8 cellular contexts compared by ENCODE assay signal in the genomic region with DNA sequence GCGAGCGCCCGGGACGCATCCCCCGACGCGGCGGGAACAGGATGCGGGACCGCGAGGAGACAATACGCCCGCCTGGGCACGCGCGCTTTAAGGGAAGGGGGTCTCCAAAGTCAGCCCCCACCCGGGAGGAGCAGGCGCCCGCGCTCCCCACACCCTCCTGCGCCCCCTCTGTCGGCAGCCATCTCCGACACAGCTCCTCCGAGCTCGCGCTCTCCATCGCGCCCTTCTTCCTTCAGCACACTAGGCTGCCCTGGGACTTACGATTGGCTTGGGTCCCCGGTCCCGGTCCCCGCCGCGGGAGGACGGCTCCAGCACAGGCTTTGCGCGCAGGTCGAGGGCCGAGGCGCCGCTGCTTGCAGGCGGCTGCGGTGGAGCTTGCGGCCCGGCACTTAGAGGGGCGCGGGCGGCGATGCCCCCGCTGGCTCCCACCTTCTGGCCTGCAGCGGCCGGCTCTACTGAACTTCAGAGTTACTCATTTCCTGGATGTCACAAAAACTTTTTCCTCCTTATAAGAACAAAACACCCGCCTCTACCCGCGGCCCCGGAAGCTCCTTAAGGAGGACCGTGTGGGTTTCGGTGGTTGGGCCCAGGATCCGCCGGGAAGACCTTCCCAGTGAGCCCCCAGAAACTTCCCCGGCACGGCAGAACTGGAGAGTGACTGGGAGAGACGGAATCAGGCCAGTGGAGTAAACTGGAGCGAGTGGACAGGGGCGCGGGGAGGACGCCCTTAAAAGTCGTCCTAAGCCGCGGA. TPM values are rescaled to one million over a fixed set of nuclear protein-coding genes. Genes with fewer than 3 reads are reported as not detected.
DNase-seq lines count a peak whose midpoint lies in the region; ATAC-seq, FAIRE-seq and TF ChIP-seq lines count a peak whose summit lies in the region.

TSS of gene ITPRIP (minus strand) at position 481 of the 751 bp plus-strand sequence. CDS start 22,414 bp downstream, outside the sequence.

- H3K9me3 ChIP-seq in neutrophil: no peaks in the 10 kb centered on the region
- no peaks in the 10 kb centered on the region for H3K9me3 ChIP-seq in thymus (ENCODE audit: control insufficient read depth)

- peak; percentile 87 for DNase-seq in CD1c-positive myeloid dendritic cell (ENCODE audit: extremely low spot score)
- DNase-seq in GM19239 (ENCODE audit: insufficient read length, low spot score): no peak
- DNase-seq in SIG-M5 (lab: John Stamatoyannopoulos, UW): peak; percentile 55
- DNase-seq in activated gamma-delta T cell treated with Interleukin-2 at 50 U/mL for 16 hours: peak; percentile 68
- peak; percentile 86 for DNase-seq in foreskin melanocyte

- H3K4me3 ChIP-seq in neutrophil (ENCODE audit: low read depth in 1 of 2, low read length in 1 of 2) (peak within 1 kb of the TSS; percentile 88 to 93), thymus (ENCODE audit: low read length) (peak within 1 kb of the TSS; percentile 96)

- H3K27me3 ChIP-seq in neutrophil (no peaks in the 10 kb centered on the region), thymus (ENCODE audit: control insufficient read depth, insufficient read depth) (no peaks in the 10 kb centered on the region)

- H3K4me1 ChIP-seq in neutrophil (ENCODE audit: control insufficient read depth in 1 of 2, insufficient read depth in 1 of 2, low read depth in 1 of 2, low read length in 1 of 2) (peaks cover 57% of the 10 kb centered on the region in 2 experiments), thymus (ENCODE audit: control insufficient read depth, insufficient read depth, low read length) (peaks cover 19% of the 10 kb centered on the region)

- H3K27ac ChIP-seq in neutrophil (peak within 1 kb of the TSS; percentile 99), thymus (ENCODE audit: low read depth) (peak within 1 kb of the TSS; percentile 98)

- TF ChIP-seq CTCF in neutrophil (IDR thresholded peaks at IDR 0.05): peak; percentile 7

- WGBS in thymus: under 1% methylated on average over 70 of the region's 70 CpGs

- H3K36me3 ChIP-seq in neutrophil: peaks cover 19% of the 10 kb centered on the region
- H3K36me3 ChIP-seq in thymus (ENCODE audit: control insufficient read depth, insufficient read depth): no peaks in the 10 kb centered on the region

- ATAC-seq in HG03442 (IDR thresholded peaks at IDR 0.05; ENCODE audit: unreplicated experiment): peak; percentile 63

- peak; percentile 74 for FAIRE-seq in GM19239 (lab: Jason Lieb, UNC)

RNA-seq across cellular contexts. Expression of gene ITPRIP, which starts in this region (rescaled TPM):
- 13.6 TPM for polyA plus RNA-seq in thymus
